ENCODE assay signal across 8 cellular contexts in the genomic region with DNA sequence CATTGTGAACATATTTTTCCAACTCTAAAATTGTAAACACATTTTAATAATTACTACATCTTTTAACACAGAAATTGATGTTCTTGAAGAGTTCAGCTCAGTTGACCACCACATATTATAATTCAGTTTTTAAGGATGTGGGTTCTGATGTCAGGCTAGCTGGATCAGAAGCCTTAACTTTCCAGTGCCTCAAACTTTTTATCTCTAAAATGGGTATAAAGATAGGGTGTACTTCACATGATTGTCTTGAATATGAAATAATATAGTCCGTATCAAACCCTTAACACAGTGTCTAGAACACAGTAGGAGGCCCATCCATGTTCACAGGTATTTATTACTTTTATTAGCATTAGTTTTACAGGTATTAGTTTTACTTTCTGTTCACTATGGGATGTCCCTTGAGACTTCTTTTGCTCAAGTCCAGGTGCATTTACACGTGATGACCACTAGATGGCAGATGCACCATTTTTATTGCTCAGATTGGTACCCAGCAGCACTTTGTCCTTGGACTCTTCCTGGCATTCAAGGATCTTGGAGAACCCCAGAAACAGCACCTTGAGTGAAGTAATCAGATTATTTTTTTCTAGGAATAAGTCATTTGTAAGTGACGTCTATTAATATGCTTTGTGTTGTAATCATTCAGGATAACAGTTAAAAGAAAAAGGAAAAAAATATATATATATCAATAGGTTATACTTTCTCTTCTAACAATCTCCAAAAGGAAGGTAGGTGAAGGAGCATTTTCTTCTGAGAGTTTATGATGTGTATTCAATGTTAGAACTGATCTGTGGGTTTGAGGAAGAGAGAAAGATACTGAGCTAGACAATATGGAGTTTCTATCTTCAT.
DNase-seq lines count a peak whose midpoint lies in the region; TF ChIP-seq lines count a peak whose summit lies in the region.

No MANE protein-coding gene starts in this region.

- peaks cover 8% of the 10 kb centered on the region for H3K4me1 Mint-ChIP-seq in neural crest cell

- no peaks in the 10 kb centered on the region for H4K20me1 ChIP-seq in fibroblast of lung (ENCODE audit: control insufficient read depth, extremely low read depth, insufficient read depth, low read length)

- CTCF ChIA-PET in HEK293T (lab: Yijun Ruan, JAX) = interaction anchor here (1.4 kb wide), 1 partner anchor 14 kb away, joined by 3 read pairs; no protein-coding TSS in a partner anchor

- POLR2A ChIA-PET in HEK293T (lab: Yijun Ruan, JAX) = no interaction called here

- H3K79me2 ChIP-seq in fibroblast of lung (ENCODE audit: control insufficient read depth, insufficient read depth, low read length) = no peaks in the 10 kb centered on the region

- H3K4me1 ChIP-seq in fibroblast of lung (ENCODE audit: control insufficient read depth, extremely low read depth, insufficient read depth, low read length) = no peaks in the 10 kb centered on the region

- H3K4me2 ChIP-seq in fibroblast of lung (ENCODE audit: extremely low read depth, insufficient read depth, low read length) = no peak overlapping the region

- H3K27me3 Mint-ChIP-seq in neural crest cell (ENCODE audit: low read depth) = no peaks in the 10 kb centered on the region

- H3K4me3 Mint-ChIP-seq in neural crest cell = no peak overlapping the region

- TF ChIP-seq CTCF in GM12874 (IDR thresholded peaks at IDR 0.05; ENCODE audit: insufficient read depth, low read depth, low read length) (peak; percentile 61), fibroblast of lung (conservative IDR thresholded peaks at IDR 0.05 in 1 of 2, IDR thresholded peaks at IDR 0.05 in 1 of 2; ENCODE audit: low read depth in 1 of 2, low read length in 2 of 2) (peak; percentile 91 to 92), neural crest cell (conservative IDR thresholded peaks at IDR 0.05) (peak; percentile 100)

- peak; percentile 65 for DNase-seq in AG08395 (ENCODE audit: low spot score)
- DNase-seq in HEK293T (ENCODE audit: extremely low spot score) = peak; percentile 56
- peak; percentile 69 for DNase-seq in LoVo (ENCODE audit: low spot score)
- DNase-seq in SK-N-DZ (ENCODE audit: low spot score) = peak; percentile 77
- DNase-seq in fibroblast of lung (ENCODE audit: low read depth in 2 of 2) = peak; percentile 44 to 79
- DNase-seq in neural crest cell (ENCODE audit: low read depth, low spot score) = no peak
- no peak for DNase-seq in GOT3 (lab: John Stamatoyannopoulos, UW)

- no peaks in the 10 kb centered on the region for H3K36me3 Mint-ChIP-seq in neural crest cell (ENCODE audit: low read depth)

- H3K4me3 ChIP-seq in fibroblast of lung (replicated peaks in 1 of 4; ENCODE audit: control extremely low read depth in 1 of 4, insufficient read depth in 1 of 4, low read depth in 3 of 4, low read length in 4 of 4) = no peak overlapping the region

- no peaks in the 10 kb centered on the region for H3K27me3 ChIP-seq in fibroblast of lung (ENCODE audit: control insufficient read depth, insufficient read depth, low read length)

- H2AFZ ChIP-seq in fibroblast of lung (ENCODE audit: low read length) = no peak overlapping the region

- peaks cover 4% of the 10 kb centered on the region for H3K9me3 Mint-ChIP-seq in neural crest cell

- no peaks in the 10 kb centered on the region for H3K36me3 ChIP-seq in fibroblast of lung (ENCODE audit: control insufficient read depth, insufficient read depth, low read length)

- H3K9ac ChIP-seq in fibroblast of lung (ENCODE audit: insufficient read depth, low read length) = no peak overlapping the region

- H3K27ac Mint-ChIP-seq in neural crest cell (ENCODE audit: unreplicated experiment) = no peak overlapping the region

- no peaks in the 10 kb centered on the region for H3K9me3 ChIP-seq in fibroblast of lung (ENCODE audit: control insufficient read depth, insufficient read depth, low read depth, low read length)

- no peak overlapping the region for H3K27ac ChIP-seq in fibroblast of lung (ENCODE audit: insufficient read depth, low read length)

TF ChIP-seq in HEK293T, 16 proteins besides CTCF, POLR2A, EP300 and RAD21:
- TF ChIP-seq FOXM1 (IDR thresholded peaks at IDR 0.05; ENCODE audit: borderline replicate concordance) (no peak), ELF4 (IDR thresholded peaks at IDR 0.05) (no peak), BHLHE40 (IDR thresholded peaks at IDR 0.05; ENCODE audit: borderline replicate concordance) (no peak), FOXK2 (IDR thresholded peaks at IDR 0.05) (no peak), L3MBTL2 (conservative IDR thresholded peaks at IDR 0.05) (no peak), SUZ12 (IDR thresholded peaks at IDR 0.05) (no peak), HDGF (IDR thresholded peaks at IDR 0.05; ENCODE audit: borderline replicate concordance) (no peak), ARNT (IDR thresholded peaks at IDR 0.05) (no peak), NFRKB (IDR thresholded peaks at IDR 0.05) (no peak), ZNF384 (IDR thresholded peaks at IDR 0.05) (no peak), LEF1 (IDR thresholded peaks at IDR 0.05; ENCODE audit: borderline replicate concordance) (no peak), SP1 (IDR thresholded peaks at IDR 0.05) (no peak), CTBP1 (IDR thresholded peaks at IDR 0.05; ENCODE audit: borderline replicate concordance) (no peak), TARDBP (IDR thresholded peaks at IDR 0.05) (no peak), FOXA1 (IDR thresholded peaks at IDR 0.05) (no peak)
- TF ChIP-seq, protein P1, sequence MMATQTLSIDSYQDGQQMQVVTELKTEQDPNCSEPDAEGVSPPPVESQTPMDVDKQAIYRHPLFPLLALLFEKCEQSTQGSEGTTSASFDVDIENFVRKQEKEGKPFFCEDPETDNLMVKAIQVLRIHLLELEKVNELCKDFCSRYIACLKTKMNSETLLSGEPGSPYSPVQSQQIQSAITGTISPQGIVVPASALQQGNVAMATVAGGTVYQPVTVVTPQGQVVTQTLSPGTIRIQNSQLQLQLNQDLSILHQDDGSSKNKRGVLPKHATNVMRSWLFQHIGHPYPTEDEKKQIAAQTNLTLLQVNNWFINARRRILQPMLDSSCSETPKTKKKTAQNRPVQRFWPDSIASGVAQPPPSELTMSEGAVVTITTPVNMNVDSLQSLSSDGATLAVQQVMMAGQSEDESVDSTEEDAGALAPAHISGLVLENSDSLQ (IDR thresholded peaks at IDR 0.05) = no peak

Comparison
In these comparisons a context has a peak if more than half of its experiments do, and no peak if none do; other contexts are left out.
1. DNase-seq: peak in AG08395 (single experiment), HEK293T (single experiment), LoVo (single experiment), SK-N-DZ (single experiment) and fibroblast of lung (2 of 2); none in neural crest cell (single experiment) and GOT3 (single experiment).
2. Peak in every context shown above with its lines, with median percentiles within 50 percentile points of each other: CTCF ChIP-seq.